In genomic region chr15:74620636-74621545, GRCh38 we compare ENCODE assay signal across 8 cellular contexts. TPM values are rescaled to one million over a fixed set of nuclear protein-coding genes. Genes with fewer than 3 reads are reported as not detected.
DNase-seq lines count a peak whose midpoint lies in the region; ATAC-seq and TF ChIP-seq lines count a peak whose summit lies in the region.

No MANE protein-coding gene starts in this region.

- intact Hi-C loops in testis (cut with DNase I; ENCODE audit: low total_unique reads) = loop anchor here (10.0 kb wide), 1 partner anchor 246 kb away; no protein-coding TSS in a partner anchor

- ATAC-seq in HG03439 (IDR thresholded peaks at IDR 0.05; ENCODE audit: unreplicated experiment) = peak; percentile 46

- H3K27me3 ChIP-seq in neutrophil (no peaks in the 10 kb centered on the region), testis (no peaks in the 10 kb centered on the region)

- H3K36me3 ChIP-seq in neutrophil = peaks cover 82% of the 10 kb centered on the region
- no peaks in the 10 kb centered on the region for H3K36me3 ChIP-seq in testis (ENCODE audit: low read depth, missing control alignments)

- TF ChIP-seq POLR2A in testis (IDR thresholded peaks at IDR 0.05) = no peak

- peaks cover 19 to 22% of the 10 kb centered on the region in 2 experiments for H3K4me1 ChIP-seq in neutrophil (ENCODE audit: control insufficient read depth in 1 of 2, insufficient read depth in 1 of 2, low read depth in 1 of 2, low read length in 1 of 2)
- peaks cover 28% of the 10 kb centered on the region for H3K4me1 ChIP-seq in testis

- H3K27ac ChIP-seq in neutrophil (no peak overlapping the region), testis (no peak overlapping the region)

- WGBS in testis, 2 donors = 67 to 68% methylated on average over 8 to 23 of the region's 23 CpGs

- TF ChIP-seq CTCF in GM12801 (IDR thresholded peaks at IDR 0.05; ENCODE audit: extremely low read depth, insufficient read length) (peak; percentile 76), neutrophil (IDR thresholded peaks at IDR 0.05) (peak; percentile 54), testis (IDR thresholded peaks at IDR 0.05) (peak; percentile 57 to 79 (median 57))

- H3K9me3 ChIP-seq in neutrophil (no peaks in the 10 kb centered on the region), testis (no peaks in the 10 kb centered on the region)

- H3K4me3 ChIP-seq in neutrophil (ENCODE audit: low read depth in 1 of 2, low read length in 1 of 2) (no peak overlapping the region), testis (no peak overlapping the region)

- DNase-seq in RKO (ENCODE audit: low spot score) (peak; percentile 79), activated T-helper 1 cell treated with Interleukin-2 at 50 U/mL for 16 hours (ENCODE audit: low read depth) (peak; percentile 50), fibroblast of peridontal ligament (ENCODE audit: extremely low read depth) (peak; percentile 70), testis (peak; percentile 89), NCI-H187 treated with DMSO at 0.1 percent for 48 hours (lab: John Stamatoyannopoulos, UW) (no peak)

RNA-seq across cellular contexts. Expression of gene CLK3, which starts 5.3 kb away (rescaled TPM):
- total RNA-seq in testis = 100 to 1,000 TPM; 162 to 197 TPM
- polyA plus RNA-seq in testis (ENCODE audit: insufficient read depth, low read depth, low replicate concordance) = 137 TPM
